8 cellular contexts compared by ENCODE assay signal in the genomic region with DNA sequence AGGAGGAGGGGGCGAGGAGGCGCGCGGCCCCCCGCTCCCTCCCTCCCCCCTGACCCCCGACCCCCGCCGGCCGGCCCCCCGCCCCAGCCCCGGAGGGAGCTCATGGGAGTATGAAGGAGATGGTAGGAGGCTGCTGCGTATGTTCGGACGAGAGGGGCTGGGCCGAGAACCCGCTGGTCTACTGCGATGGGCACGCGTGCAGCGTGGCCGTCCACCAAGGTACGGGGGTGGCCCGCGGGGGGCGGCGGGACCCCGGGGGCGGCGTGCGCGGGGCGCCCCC. TPM values are rescaled to one million over a fixed set of nuclear protein-coding genes. Genes with fewer than 3 reads are reported as not detected.
DNase-seq lines count a peak whose midpoint lies in the region; ATAC-seq and TF ChIP-seq lines count a peak whose summit lies in the region.

No MANE protein-coding gene starts in this region.

- H3K36me3 ChIP-seq in Panc1 (ENCODE audit: control insufficient read depth, insufficient read depth, low read length) (no peaks in the 10 kb centered on the region; the same call in 1 of the 2 replicates), parathyroid adenoma (ENCODE audit: control insufficient read depth, insufficient read depth, low read length) (no peaks in the 10 kb centered on the region)

- POLR2A ChIA-PET in Panc1 (lab: Charles Lee): interaction anchor here (0.6 kb wide), 1 partner anchor 159 kb away, joined by 7 read pairs; no protein-coding TSS in a partner anchor

- DNase-seq in GM03348 (ENCODE audit: low spot score) (peak; percentile 57), Panc1 (ENCODE audit: low read depth, low spot score) (no peak), epidermal melanocyte (ENCODE audit: insufficient read length, low spot score) (peak; percentile 42), putamen (ENCODE audit: low spot score) (no peak)

- H3K9me3 ChIP-seq in Panc1 (ENCODE audit: control insufficient read depth, insufficient read depth, low read depth, low read length) (no peaks in the 10 kb centered on the region), parathyroid adenoma (ENCODE audit: control insufficient read depth, low read length) (no peaks in the 10 kb centered on the region)

- no peak overlapping the region for H2AFZ ChIP-seq in parathyroid adenoma

- no peak for TF ChIP-seq CTCF in Panc1 (IDR thresholded peaks at IDR 0.05)
- no peak for TF ChIP-seq CTCF in parathyroid adenoma (IDR thresholded peaks at IDR 0.05)

- H3K4me2 ChIP-seq in parathyroid adenoma (ENCODE audit: low read length): no peak overlapping the region

- peak overlapping the region; percentile 67 to 79 for H3K4me3 ChIP-seq in Panc1 (ENCODE audit: low read depth in 2 of 2, low read length in 2 of 2)
- H3K4me3 ChIP-seq in parathyroid adenoma (ENCODE audit: low read depth, low read length): peak overlapping the region; percentile 77

- in situ Hi-C loops in Panc1 (cut with HindIII; ENCODE audit: low pct_unique_long_range_greater_than_20kb, low sequenced_read_pairs): no loop called here

- H3K4me1 ChIP-seq in Panc1 (ENCODE audit: control insufficient read depth, insufficient read depth, low read length): peaks cover 10% of the 10 kb centered on the region
- peaks cover 23% of the 10 kb centered on the region for H3K4me1 ChIP-seq in parathyroid adenoma

- CTCF ChIA-PET in Panc1 (lab: Charles Lee): no interaction called here

- H3K27ac ChIP-seq in Panc1 (ENCODE audit: low read length) (no peak overlapping the region), parathyroid adenoma (peak overlapping the region; percentile 85)

- ATAC-seq in Panc1 (peak; percentile 33), HG03025 (IDR thresholded peaks at IDR 0.05; ENCODE audit: low FRiP score, unreplicated experiment) (no peak), HG03039 (IDR thresholded peaks at IDR 0.05; ENCODE audit: unreplicated experiment) (no peak), HG03342 (IDR thresholded peaks at IDR 0.05; ENCODE audit: unreplicated experiment) (no peak)

- H3K27me3 ChIP-seq in Panc1 (ENCODE audit: control insufficient read depth, insufficient read depth, low read length) (no peaks in the 10 kb centered on the region), parathyroid adenoma (ENCODE audit: control insufficient read depth, insufficient read depth, low read length) (no peaks in the 10 kb centered on the region)

- BruUV-seq in Panc1 (replicated peaks; lab: Mats Ljungman, UMichigan): no TSS peak

- intact Hi-C loops in Panc1 (cut with micrococcal nuclease; ENCODE audit: unreplicated experiment): no loop called here

- no peaks in the 10 kb centered on the region for H3K79me2 ChIP-seq in parathyroid adenoma

- no peak overlapping the region for H3K9ac ChIP-seq in parathyroid adenoma

RNA-seq across cellular contexts. Expression of a gene that starts 0.4 kb away (rescaled TPM):
- 50.6 TPM for total RNA-seq in Panc1 (2021; ENCODE audit: unreplicated experiment)
- 38.4 TPM for polyA plus RNA-seq in Panc1 (2012; ENCODE audit: insufficient read length)

RNA-seq across cellular contexts. Expression of a gene that starts 24.7 kb away (rescaled TPM):
- 45.0 TPM for total RNA-seq in Panc1 (2021; ENCODE audit: unreplicated experiment)
- 39.3 TPM for polyA plus RNA-seq in Panc1 (2012; ENCODE audit: insufficient read length)

RNA-seq across cellular contexts. Expression of a gene that starts 30.7 kb away (rescaled TPM):
- 19.9 TPM for total RNA-seq in Panc1 (2021; ENCODE audit: unreplicated experiment)
- polyA plus RNA-seq in Panc1 (2012; ENCODE audit: insufficient read length): 10.3 TPM

RNA-seq across cellular contexts. Expression of a gene that starts 42.7 kb away (rescaled TPM):
- total RNA-seq in Panc1 (2021; ENCODE audit: unreplicated experiment): 43.9 TPM
- 64.8 TPM for polyA plus RNA-seq in Panc1 (2012; ENCODE audit: insufficient read length)

RNA-seq across cellular contexts. Expression of a gene that starts 47.1 kb away (rescaled TPM):
- 233 TPM for total RNA-seq in Panc1 (2021; ENCODE audit: unreplicated experiment)
- 236 TPM for polyA plus RNA-seq in Panc1 (2012; ENCODE audit: insufficient read length)

Comparison
In these comparisons a context has a peak if more than half of its experiments do, and no peak if none do; other contexts are left out.
1. DNase-seq: peak in GM03348 (single experiment) and epidermal melanocyte (single experiment); none in Panc1 (single experiment) and putamen (single experiment).